Comparison of ENCODE assay signal across 1 cellular context in genomic region chr2:105842555-105842954, GRCh38.
A peak's percentile ranks its signal among the peaks of the same experiment; 100 is the strongest.
TF ChIP-seq lines count a peak whose summit lies in the region.

No MANE protein-coding gene starts in this region.

TF ChIP-seq in HEK293, 187 proteins besides CTCF, POLR2A, EP300 and RAD21 (continued from another document):
- TF ChIP-seq PRDM4 (tag by site-specific recombination; IDR thresholded peaks at IDR 0.05) (peak; percentile 60; the same call in 1 of the 2 replicates), ZNF335 (tag by site-specific recombination; conservative IDR thresholded peaks at IDR 0.05) (no peak), ZNF248 (tag by site-specific recombination; IDR thresholded peaks at IDR 0.05) (no peak), WT1 (tag by site-specific recombination; IDR thresholded peaks at IDR 0.05) (no peak), EGR2 (tag by site-specific recombination; IDR thresholded peaks at IDR 0.05; ENCODE audit: low read depth) (peak; percentile 95), ZNF692 (tag by site-specific recombination; IDR thresholded peaks at IDR 0.05) (no peak), ZNF596 (tag by site-specific recombination; IDR thresholded peaks at IDR 0.05) (0 out of 2 replicates have a peak, but pooled peaks have one; percentile 10), ZNF214 (tag by site-specific recombination; IDR thresholded peaks at IDR 0.05; ENCODE audit: borderline replicate concordance) (no peak), FEZF1 (tag by site-specific recombination; IDR thresholded peaks at IDR 0.05) (peak; percentile 62), ZIC2 (tag by site-specific recombination; IDR thresholded peaks at IDR 0.05) (peak; percentile 98), ZNF843 (tag by site-specific recombination; IDR thresholded peaks at IDR 0.05) (peak; percentile 55; the same call in 1 of the 2 replicates), SP7 (tag by site-specific recombination; IDR thresholded peaks at IDR 0.05) (peak; percentile 57; the same call in 1 of the 2 replicates), ZNF837 (tag by site-specific recombination; IDR thresholded peaks at IDR 0.05) (no peak), ZNF626 (tag by site-specific recombination; IDR thresholded peaks at IDR 0.05) (no peak), ZNF473 (tag by site-specific recombination; IDR thresholded peaks at IDR 0.05) (no peak), ZNF16 (tag by site-specific recombination; IDR thresholded peaks at IDR 0.05; ENCODE audit: low read depth) (no peak), ZNF155 (tag by site-specific recombination; IDR thresholded peaks at IDR 0.05) (no peak), ZNF366 (tag by site-specific recombination; conservative IDR thresholded peaks at IDR 0.05) (no peak), ZNF785 (tag by site-specific recombination; IDR thresholded peaks at IDR 0.05) (no peak), ZNF48 (tag by site-specific recombination; IDR thresholded peaks at IDR 0.05) (no peak), BCL11A (tag by site-specific recombination; IDR thresholded peaks at IDR 0.05; ENCODE audit: low read depth) (no peak), ZNF416 (tag by site-specific recombination; IDR thresholded peaks at IDR 0.05) (no peak), ZFHX2 (tag by site-specific recombination; conservative IDR thresholded peaks at IDR 0.05) (peak; percentile 92), ZNF610 (tag by site-specific recombination; IDR thresholded peaks at IDR 0.05; ENCODE audit: borderline replicate concordance) (no peak)
- TF ChIP-seq, protein P1, sequence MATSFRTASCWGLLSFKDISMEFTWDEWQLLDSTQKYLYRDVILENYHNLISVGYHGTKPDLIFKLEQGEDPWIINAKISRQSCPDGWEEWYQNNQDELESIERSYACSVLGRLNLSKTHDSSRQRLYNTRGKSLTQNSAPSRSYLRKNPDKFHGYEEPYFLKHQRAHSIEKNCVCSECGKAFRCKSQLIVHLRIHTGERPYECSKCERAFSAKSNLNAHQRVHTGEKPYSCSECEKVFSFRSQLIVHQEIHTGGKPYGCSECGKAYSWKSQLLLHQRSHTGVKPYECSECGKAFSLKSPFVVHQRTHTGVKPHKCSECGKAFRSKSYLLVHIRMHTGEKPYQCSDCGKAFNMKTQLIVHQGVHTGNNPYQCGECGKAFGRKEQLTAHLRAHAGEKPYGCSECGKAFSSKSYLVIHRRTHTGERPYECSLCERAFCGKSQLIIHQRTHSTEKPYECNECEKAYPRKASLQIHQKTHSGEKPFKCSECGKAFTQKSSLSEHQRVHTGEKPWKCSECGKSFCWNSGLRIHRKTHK (tag by site-specific recombination; IDR thresholded peaks at IDR 0.05) = no peak
- TF ChIP-seq, protein P2, sequence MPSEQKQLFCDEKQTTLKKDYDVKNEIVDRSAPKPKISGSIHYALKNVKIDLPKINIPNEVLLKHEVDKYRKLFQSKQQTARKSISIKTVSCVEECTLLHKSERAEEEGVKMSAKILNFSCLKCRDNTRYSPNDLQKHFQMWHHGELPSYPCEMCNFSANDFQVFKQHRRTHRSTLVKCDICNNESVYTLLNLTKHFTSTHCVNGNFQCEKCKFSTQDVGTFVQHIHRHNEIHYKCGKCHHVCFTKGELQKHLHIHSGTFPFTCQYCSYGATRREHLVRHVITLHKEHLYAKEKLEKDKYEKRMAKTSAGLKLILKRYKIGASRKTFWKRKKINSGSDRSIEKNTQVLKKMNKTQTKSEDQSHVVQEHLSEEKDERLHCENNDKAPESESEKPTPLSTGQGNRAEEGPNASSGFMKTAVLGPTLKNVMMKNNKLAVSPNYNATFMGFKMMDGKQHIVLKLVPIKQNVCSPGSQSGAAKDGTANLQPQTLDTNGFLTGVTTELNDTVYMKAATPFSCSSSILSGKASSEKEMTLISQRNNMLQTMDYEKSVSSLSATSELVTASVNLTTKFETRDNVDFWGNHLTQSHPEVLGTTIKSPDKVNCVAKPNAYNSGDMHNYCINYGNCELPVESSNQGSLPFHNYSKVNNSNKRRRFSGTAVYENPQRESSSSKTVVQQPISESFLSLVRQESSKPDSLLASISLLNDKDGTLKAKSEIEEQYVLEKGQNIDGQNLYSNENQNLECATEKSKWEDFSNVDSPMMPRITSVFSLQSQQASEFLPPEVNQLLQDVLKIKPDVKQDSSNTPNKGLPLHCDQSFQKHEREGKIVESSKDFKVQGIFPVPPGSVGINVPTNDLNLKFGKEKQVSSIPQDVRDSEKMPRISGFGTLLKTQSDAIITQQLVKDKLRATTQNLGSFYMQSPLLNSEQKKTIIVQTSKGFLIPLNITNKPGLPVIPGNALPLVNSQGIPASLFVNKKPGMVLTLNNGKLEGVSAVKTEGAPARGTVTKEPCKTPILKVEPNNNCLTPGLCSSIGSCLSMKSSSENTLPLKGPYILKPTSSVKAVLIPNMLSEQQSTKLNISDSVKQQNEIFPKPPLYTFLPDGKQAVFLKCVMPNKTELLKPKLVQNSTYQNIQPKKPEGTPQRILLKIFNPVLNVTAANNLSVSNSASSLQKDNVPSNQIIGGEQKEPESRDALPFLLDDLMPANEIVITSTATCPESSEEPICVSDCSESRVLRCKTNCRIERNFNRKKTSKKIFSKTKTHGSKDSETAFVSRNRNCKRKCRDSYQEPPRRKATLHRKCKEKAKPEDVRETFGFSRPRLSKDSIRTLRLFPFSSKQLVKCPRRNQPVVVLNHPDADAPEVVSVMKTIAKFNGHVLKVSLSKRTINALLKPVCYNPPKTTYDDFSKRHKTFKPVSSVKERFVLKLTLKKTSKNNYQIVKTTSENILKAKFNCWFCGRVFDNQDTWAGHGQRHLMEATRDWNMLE (tag by site-specific recombination; conservative IDR thresholded peaks at IDR 0.05; ENCODE audit: low read depth) = no peak
- TF ChIP-seq, protein P3, sequence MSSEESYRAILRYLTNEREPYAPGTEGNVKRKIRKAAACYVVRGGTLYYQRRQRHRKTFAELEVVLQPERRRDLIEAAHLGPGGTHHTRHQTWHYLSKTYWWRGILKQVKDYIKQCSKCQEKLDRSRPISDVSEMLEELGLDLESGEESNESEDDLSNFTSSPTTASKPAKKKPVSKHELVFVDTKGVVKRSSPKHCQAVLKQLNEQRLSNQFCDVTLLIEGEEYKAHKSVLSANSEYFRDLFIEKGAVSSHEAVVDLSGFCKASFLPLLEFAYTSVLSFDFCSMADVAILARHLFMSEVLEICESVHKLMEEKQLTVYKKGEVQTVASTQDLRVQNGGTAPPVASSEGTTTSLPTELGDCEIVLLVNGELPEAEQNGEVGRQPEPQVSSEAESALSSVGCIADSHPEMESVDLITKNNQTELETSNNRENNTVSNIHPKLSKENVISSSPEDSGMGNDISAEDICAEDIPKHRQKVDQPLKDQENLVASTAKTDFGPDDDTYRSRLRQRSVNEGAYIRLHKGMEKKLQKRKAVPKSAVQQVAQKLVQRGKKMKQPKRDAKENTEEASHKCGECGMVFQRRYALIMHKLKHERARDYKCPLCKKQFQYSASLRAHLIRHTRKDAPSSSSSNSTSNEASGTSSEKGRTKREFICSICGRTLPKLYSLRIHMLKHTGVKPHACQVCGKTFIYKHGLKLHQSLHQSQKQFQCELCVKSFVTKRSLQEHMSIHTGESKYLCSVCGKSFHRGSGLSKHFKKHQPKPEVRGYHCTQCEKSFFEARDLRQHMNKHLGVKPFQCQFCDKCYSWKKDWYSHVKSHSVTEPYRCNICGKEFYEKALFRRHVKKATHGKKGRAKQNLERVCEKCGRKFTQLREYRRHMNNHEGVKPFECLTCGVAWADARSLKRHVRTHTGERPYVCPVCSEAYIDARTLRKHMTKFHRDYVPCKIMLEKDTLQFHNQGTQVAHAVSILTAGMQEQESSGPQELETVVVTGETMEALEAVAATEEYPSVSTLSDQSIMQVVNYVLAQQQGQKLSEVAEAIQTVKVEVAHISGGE (tag by site-specific recombination; conservative IDR thresholded peaks at IDR 0.05; ENCODE audit: low read depth) = no peak
- TF ChIP-seq, protein P4, sequence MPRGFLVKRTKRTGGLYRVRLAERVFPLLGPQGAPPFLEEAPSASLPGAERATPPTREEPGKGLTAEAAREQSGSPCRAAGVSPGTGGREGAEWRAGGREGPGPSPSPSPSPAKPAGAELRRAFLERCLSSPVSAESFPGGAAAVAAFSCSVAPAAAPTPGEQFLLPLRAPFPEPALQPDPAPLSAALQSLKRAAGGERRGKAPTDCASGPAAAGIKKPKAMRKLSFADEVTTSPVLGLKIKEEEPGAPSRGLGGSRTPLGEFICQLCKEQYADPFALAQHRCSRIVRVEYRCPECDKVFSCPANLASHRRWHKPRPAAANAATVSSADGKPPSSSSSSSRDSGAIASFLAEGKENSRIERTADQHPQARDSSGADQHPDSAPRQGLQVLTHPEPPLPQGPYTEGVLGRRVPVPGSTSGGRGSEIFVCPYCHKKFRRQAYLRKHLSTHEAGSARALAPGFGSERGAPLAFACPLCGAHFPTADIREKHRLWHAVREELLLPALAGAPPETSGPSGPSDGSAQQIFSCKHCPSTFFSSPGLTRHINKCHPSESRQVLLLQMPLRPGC (tag by site-specific recombination; IDR thresholded peaks at IDR 0.05) = no peak
- TF ChIP-seq, protein P5, sequence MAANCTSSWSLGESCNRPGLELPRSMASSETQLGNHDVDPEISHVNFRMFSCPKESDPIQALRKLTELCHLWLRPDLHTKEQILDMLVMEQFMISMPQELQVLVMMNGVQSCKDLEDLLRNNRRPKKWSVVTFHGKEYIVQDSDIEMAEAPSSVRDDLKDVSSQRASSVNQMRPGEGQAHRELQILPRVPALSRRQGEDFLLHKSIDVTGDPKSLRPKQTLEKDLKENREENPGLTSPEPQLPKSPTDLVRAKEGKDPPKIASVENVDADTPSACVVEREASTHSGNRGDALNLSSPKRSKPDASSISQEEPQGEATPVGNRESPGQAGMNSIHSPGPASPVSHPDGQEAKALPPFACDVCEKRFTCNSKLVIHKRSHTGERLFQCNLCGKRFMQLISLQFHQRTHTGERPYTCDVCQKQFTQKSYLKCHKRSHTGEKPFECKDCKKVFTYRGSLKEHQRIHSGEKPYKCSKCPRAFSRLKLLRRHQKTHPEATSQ (tag by site-specific recombination; IDR thresholded peaks at IDR 0.05) = no peak
- TF ChIP-seq, protein P6, sequence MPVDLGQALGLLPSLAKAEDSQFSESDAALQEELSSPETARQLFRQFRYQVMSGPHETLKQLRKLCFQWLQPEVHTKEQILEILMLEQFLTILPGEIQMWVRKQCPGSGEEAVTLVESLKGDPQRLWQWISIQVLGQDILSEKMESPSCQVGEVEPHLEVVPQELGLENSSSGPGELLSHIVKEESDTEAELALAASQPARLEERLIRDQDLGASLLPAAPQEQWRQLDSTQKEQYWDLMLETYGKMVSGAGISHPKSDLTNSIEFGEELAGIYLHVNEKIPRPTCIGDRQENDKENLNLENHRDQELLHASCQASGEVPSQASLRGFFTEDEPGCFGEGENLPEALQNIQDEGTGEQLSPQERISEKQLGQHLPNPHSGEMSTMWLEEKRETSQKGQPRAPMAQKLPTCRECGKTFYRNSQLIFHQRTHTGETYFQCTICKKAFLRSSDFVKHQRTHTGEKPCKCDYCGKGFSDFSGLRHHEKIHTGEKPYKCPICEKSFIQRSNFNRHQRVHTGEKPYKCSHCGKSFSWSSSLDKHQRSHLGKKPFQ (tag by site-specific recombination; IDR thresholded peaks at IDR 0.05) = peak; percentile 93
- TF ChIP-seq, protein P7, sequence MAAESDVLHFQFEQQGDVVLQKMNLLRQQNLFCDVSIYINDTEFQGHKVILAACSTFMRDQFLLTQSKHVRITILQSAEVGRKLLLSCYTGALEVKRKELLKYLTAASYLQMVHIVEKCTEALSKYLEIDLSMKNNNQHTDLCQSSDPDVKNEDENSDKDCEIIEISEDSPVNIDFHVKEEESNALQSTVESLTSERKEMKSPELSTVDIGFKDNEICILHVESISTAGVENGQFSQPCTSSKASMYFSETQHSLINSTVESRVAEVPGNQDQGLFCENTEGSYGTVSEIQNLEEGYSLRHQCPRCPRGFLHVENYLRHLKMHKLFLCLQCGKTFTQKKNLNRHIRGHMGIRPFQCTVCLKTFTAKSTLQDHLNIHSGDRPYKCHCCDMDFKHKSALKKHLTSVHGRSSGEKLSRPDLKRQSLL (tag by site-specific recombination; IDR thresholded peaks at IDR 0.05) = no peak
